Comparison of ENCODE assay signal across 17 cellular contexts in the genomic region with DNA sequence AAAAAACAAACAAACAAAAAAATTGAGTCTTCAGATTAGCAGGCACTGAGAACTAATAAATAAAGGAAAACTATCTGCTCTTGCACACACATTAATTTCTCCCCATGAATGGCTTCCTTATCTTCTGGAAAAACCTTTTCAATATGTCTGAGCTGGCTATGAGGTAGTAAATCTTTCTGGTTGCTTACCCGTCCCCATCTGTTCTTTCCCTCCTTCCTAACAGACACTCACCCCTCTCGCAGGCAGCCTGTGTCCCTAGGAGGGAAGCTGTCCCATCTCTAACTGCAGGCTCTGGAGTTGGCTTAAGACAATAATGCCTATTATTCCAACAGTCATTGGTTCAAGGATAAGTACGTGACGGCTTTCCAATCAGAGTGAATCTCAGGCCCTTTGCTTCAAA. TPM values are rescaled to one million over a fixed set of nuclear protein-coding genes. Genes with fewer than 3 reads are reported as not detected.
DNase-seq lines count a peak whose midpoint lies in the region; TF ChIP-seq lines count a peak whose summit lies in the region.
"Had no signal": no experiment of that assay in that cellular context is flagged by ENCODE, and none has a peak within 500 bp of the region (broad histone marks: within the 10 kb centered on the region; RNA-seq: fewer than 3 reads in every experiment).

No MANE protein-coding gene starts in this region.

- H3K27ac ChIP-seq in WERI-Rb-1 = peak overlapping the region; percentile 78
- H3K27ac ChIP-seq: HL-60 had no signal

- no peaks in the 10 kb centered on the region for H3K9me3 Mint-ChIP-seq in progenitor cell of endocrine pancreas (ENCODE audit: low read depth)
- H3K9me3 Mint-ChIP-seq: CD8-positive, alpha-beta memory T cell had no signal

- peaks cover 4% of the 10 kb centered on the region for H3K4me1 Mint-ChIP-seq in progenitor cell of endocrine pancreas (ENCODE audit: low read depth)
- H3K4me1 Mint-ChIP-seq: CD4-positive, CD25-positive, alpha-beta regulatory T cell; CD8-positive, alpha-beta memory T cell had no signal

- DNase-seq in NCI-H82 (lab: John Stamatoyannopoulos, UW) (peak; percentile 87), WERI-Rb-1 (peak; percentile 85), medulla oblongata (ENCODE audit: extremely low spot score) (peak; percentile 31), progenitor cell of endocrine pancreas (ENCODE audit: low spot score, unreplicated experiment) (no peak), COLO829 (ENCODE audit: low spot score) (no peak), GM19238 (ENCODE audit: insufficient read length, low spot score) (no peak), COLO668 (lab: John Stamatoyannopoulos, UW; ENCODE audit: unreplicated experiment) (no peak), DMS79 (lab: John Stamatoyannopoulos, UW) (no peak)
- DNase-seq: ACHN; BE2C; C1 segment of cervical spinal cord; CD4-positive, CD25-positive, alpha-beta regulatory T cell; CD8-positive, alpha-beta memory T cell; DMS53; Karpas-422 had no signal

- H3K27me3 ChIP-seq in WERI-Rb-1 (ENCODE audit: insufficient read depth, low read depth, severe bottlenecking) = no peaks in the 10 kb centered on the region
- H3K27me3 ChIP-seq: BE2C had no signal

- no peak for TF ChIP-seq CTCF in WERI-Rb-1 (IDR thresholded peaks at IDR 0.05; ENCODE audit: low read depth, low read length)
- no peak for TF ChIP-seq CTCF in progenitor cell of endocrine pancreas (IDR thresholded peaks at IDR 0.05; ENCODE audit: unreplicated experiment)

- no peaks in the 10 kb centered on the region for H3K36me3 ChIP-seq in WERI-Rb-1
- H3K36me3 ChIP-seq: BE2C, HAP-1 had no signal

- no peaks in the 10 kb centered on the region for H3K9me3 ChIP-seq in WERI-Rb-1 (ENCODE audit: severe bottlenecking)
- H3K9me3 ChIP-seq: BE2C, HAP-1 had no signal

- H3K36me3 Mint-ChIP-seq in progenitor cell of endocrine pancreas (ENCODE audit: insufficient read depth) = no peaks in the 10 kb centered on the region
- H3K36me3 Mint-ChIP-seq: CD4-positive, CD25-positive, alpha-beta regulatory T cell; CD8-positive, alpha-beta memory T cell had no signal

- H3K27ac Mint-ChIP-seq in progenitor cell of endocrine pancreas = peak overlapping the region; percentile 35
- H3K27ac Mint-ChIP-seq: CD4-positive, CD25-positive, alpha-beta regulatory T cell; CD8-positive, alpha-beta memory T cell had no signal

- H3K27me3 Mint-ChIP-seq in progenitor cell of endocrine pancreas = peaks cover 15% of the 10 kb centered on the region

- H3K4me3 ChIP-seq in WERI-Rb-1 (ENCODE audit: low read depth, low read length) = no peak overlapping the region
- H3K4me3 ChIP-seq: HAP-1 had no signal

- no peak overlapping the region for H3K4me3 Mint-ChIP-seq in progenitor cell of endocrine pancreas (ENCODE audit: low read depth)
- H3K4me3 Mint-ChIP-seq: CD4-positive, CD25-positive, alpha-beta regulatory T cell; CD8-positive, alpha-beta memory T cell had no signal

RNA-seq across cellular contexts. Expression of a gene that starts 8.2 kb away (rescaled TPM):
- 1.2 and 1.4 TPM in 2 replicates for total RNA-seq in progenitor cell of endocrine pancreas
- total RNA-seq: CD4-positive, CD25-positive, alpha-beta regulatory T cell had no signal

Comparison
In these comparisons a context has a peak if more than half of its experiments do, and no peak if none do; other contexts are left out.
1. DNase-seq: peak in NCI-H82 (single experiment), WERI-Rb-1 (single experiment) and medulla oblongata (single experiment); none in progenitor cell of endocrine pancreas (single experiment), COLO829 (single experiment), GM19238 (single experiment), COLO668 (single experiment) and DMS79 (single experiment).